ENCODE assay signal across 20 cellular contexts in the genomic region with DNA sequence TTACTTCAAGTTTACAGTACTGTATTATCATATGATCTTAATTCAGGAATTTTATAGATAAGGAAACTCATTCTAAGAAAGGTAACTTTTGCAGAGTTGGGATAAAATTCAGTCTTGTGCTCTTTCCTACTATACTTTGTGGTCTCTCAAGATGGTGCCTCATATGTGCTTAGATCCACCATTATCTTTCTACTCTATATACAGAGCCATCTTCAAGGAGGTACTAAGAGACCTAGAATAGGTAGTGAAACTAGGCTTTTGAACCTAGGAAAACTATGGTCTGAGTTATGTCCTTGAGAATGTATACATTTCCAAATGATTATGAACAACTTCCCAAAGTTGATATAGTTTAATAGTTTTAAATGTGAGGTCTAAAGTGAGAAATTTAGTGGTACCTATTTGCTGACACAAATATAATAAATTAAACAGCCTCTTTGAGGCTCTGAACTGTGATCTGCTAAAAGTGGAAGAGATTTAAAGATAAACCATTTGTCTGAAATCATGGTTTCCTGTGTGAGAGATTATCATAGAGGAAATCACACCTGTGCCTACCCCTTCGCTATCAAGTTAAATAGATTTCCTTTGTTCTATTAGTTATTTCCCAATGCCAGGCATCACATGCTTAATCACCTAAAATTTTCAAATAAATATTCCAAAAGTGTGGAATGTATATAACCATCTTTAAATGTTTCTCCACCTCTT. TPM values are rescaled to one million over a fixed set of nuclear protein-coding genes. Genes with fewer than 3 reads are reported as not detected.
DNase-seq lines count a peak whose midpoint lies in the region; ATAC-seq and TF ChIP-seq lines count a peak whose summit lies in the region.
"Had no signal": no experiment of that assay in that cellular context is flagged by ENCODE, and none has a peak within 500 bp of the region (broad histone marks: within the 10 kb centered on the region; RNA-seq: fewer than 3 reads in every experiment).

No MANE protein-coding gene starts in this region.

- no peaks in the 10 kb centered on the region for H3K9me2 ChIP-seq in MM.1S (replicated peaks; ENCODE audit: insufficient read depth, low read length)

- H3K9ac ChIP-seq in MM.1S (ENCODE audit: low read length): no peak overlapping the region
- H3K9ac ChIP-seq: BLaER1 had no signal

- H3K9me3 ChIP-seq in CD4-positive, CD25-positive, alpha-beta regulatory T cell (ENCODE audit: control insufficient read depth in 2 of 2, low read length in 2 of 2): no peaks in the 10 kb centered on the region
- no peaks in the 10 kb centered on the region for H3K9me3 ChIP-seq in MM.1S (replicated peaks; ENCODE audit: insufficient read depth, low read length)
- H3K9me3 ChIP-seq: BLaER1, SJCRH30 had no signal

- no peak for DNase-seq in activated CD4-positive, alpha-beta T cell treated with anti-CD3 and anti-CD28 coated beads, Interleukin-2, amount 10 ng/mL, durations not matched to agents 24 days and 14 days
- DNase-seq in activated CD4-positive, alpha-beta T cell treated with anti-CD3 and anti-CD28 coated beads for 48 hours: no peak
- peak in 2 of 3 donors; percentile 24 to 65 for DNase-seq in CD4-positive, CD25-positive, alpha-beta regulatory T cell
- peak; percentile 58 for DNase-seq in MM.1S
- peak; percentile 27 for DNase-seq in central memory CD4-positive, alpha-beta T cell
- DNase-seq in NCI-H69 (lab: John Stamatoyannopoulos, UW): no peak
- no peak for DNase-seq in effector CD8-positive, alpha-beta T cell (lab: John Stamatoyannopoulos, UW)
- no peak for DNase-seq in T1000 (lab: John Stamatoyannopoulos, UW)
- DNase-seq: DMS53, GDM1, NCI-H1092, NCI-H2227 treated with DMSO at 0.1 percent for 48 hours, NCI-H524 treated with DMSO at 0.1 percent for 48 hours, OCI-M1, SJCRH30 had no signal

- H3K9me3 Mint-ChIP-seq in activated CD4-positive, alpha-beta T cell treated with anti-CD3 and anti-CD28 coated beads, Interleukin-2, amount 10 ng/mL, durations not matched to agents 24 days and 14 days: no peaks in the 10 kb centered on the region
- peaks cover 0 to 2% (median 0%) of the 10 kb centered on the region in 7 donors for H3K9me3 Mint-ChIP-seq in CD4-positive, CD25-positive, alpha-beta regulatory T cell

- peaks cover 29% of the 10 kb centered on the region for H3K4me1 ChIP-seq in CD4-positive, CD25-positive, alpha-beta regulatory T cell (ENCODE audit: control insufficient read depth, insufficient read depth, low read length, poor library complexity, severe bottlenecking)
- H3K4me1 ChIP-seq in MM.1S (ENCODE audit: low read length): peaks cover 48% of the 10 kb centered on the region
- H3K4me1 ChIP-seq: BLaER1, SJCRH30 had no signal

- no peak overlapping the region for H3K27ac Mint-ChIP-seq in activated CD4-positive, alpha-beta T cell treated with anti-CD3 and anti-CD28 coated beads, Interleukin-2, amount 10 ng/mL, durations not matched to agents 24 days and 14 days
- H3K27ac Mint-ChIP-seq in CD4-positive, CD25-positive, alpha-beta regulatory T cell: no peak overlapping the region

- peak overlapping the region; percentile 37 for H3K4me2 ChIP-seq in MM.1S (ENCODE audit: low read depth, low read length)
- H3K4me2 ChIP-seq: BLaER1 had no signal

- intact Hi-C loops in activated CD4-positive, alpha-beta T cell treated with anti-CD3 and anti-CD28 coated beads, Interleukin-2, amount 10 ng/mL, durations not matched to agents 24 days and 14 days (cut with micrococcal nuclease): loop anchor here (10.0 kb wide), 2 partner anchors 61 to 271 kb away; no protein-coding TSS in a partner anchor

- H3F3A ChIP-seq in MM.1S (ENCODE audit: insufficient read depth, low read length): peaks cover 32% of the 10 kb centered on the region

- peak overlapping the region; percentile 28 for H3K27ac ChIP-seq in CD4-positive, CD25-positive, alpha-beta regulatory T cell (ENCODE audit: insufficient read depth, low read length, poor library complexity, severe bottlenecking)
- H3K27ac ChIP-seq in MM.1S (ENCODE audit: low read length): peak overlapping the region; percentile 67; the same call in 1 of the 2 replicates
- H3K27ac ChIP-seq: 22Rv1, BLaER1, HL-60, RWPE1, SJCRH30 had no signal

- H3K36me3 Mint-ChIP-seq in activated CD4-positive, alpha-beta T cell treated with anti-CD3 and anti-CD28 coated beads, Interleukin-2, amount 10 ng/mL, durations not matched to agents 24 days and 14 days (ENCODE audit: low read depth): peaks cover 66% of the 10 kb centered on the region
- H3K36me3 Mint-ChIP-seq in CD4-positive, CD25-positive, alpha-beta regulatory T cell: peaks cover 39% of the 10 kb centered on the region

- H4K20me1 ChIP-seq in MM.1S (ENCODE audit: insufficient read depth, low read length): no peaks in the 10 kb centered on the region
- H4K20me1 ChIP-seq: BLaER1 had no signal

- no peaks in the 10 kb centered on the region for H3K79me2 ChIP-seq in MM.1S (ENCODE audit: low read length)

- H3K4me1 Mint-ChIP-seq in activated CD4-positive, alpha-beta T cell treated with anti-CD3 and anti-CD28 coated beads, Interleukin-2, amount 10 ng/mL, durations not matched to agents 24 days and 14 days: peaks cover 37% of the 10 kb centered on the region
- peaks cover 27 to 52% (median 38%) of the 10 kb centered on the region in 4 donors for H3K4me1 Mint-ChIP-seq in CD4-positive, CD25-positive, alpha-beta regulatory T cell

- TF ChIP-seq CTCF in MM.1S (IDR thresholded peaks at IDR 0.05; ENCODE audit: low read length): no peak

- peak overlapping the region; percentile 34 for H3K4me3 Mint-ChIP-seq in activated CD4-positive, alpha-beta T cell treated with anti-CD3 and anti-CD28 coated beads, Interleukin-2, amount 10 ng/mL, durations not matched to agents 24 days and 14 days
- peak overlapping the region; percentile 1 to 48 (median 40) for H3K4me3 Mint-ChIP-seq in CD4-positive, CD25-positive, alpha-beta regulatory T cell

- H3K27me3 ChIP-seq in CD4-positive, CD25-positive, alpha-beta regulatory T cell (ENCODE audit: control insufficient read depth, insufficient read depth, low read length): no peaks in the 10 kb centered on the region
- H3K27me3 ChIP-seq in MM.1S (replicated peaks; ENCODE audit: insufficient read depth, low read length): no peaks in the 10 kb centered on the region
- H3K27me3 ChIP-seq: BLaER1, SJCRH30 had no signal

- ATAC-seq in CD4-positive, CD25-positive, alpha-beta regulatory T cell (ENCODE audit: low read depth in 2 of 2): peak in 1 of 2 donors; percentile 52
- ATAC-seq: K562 had no signal

- no peak overlapping the region for H2AFZ ChIP-seq in MM.1S (ENCODE audit: low read length)

- H3K36me3 ChIP-seq in CD4-positive, CD25-positive, alpha-beta regulatory T cell (ENCODE audit: control insufficient read depth, insufficient read depth, low read length): peaks cover 23% of the 10 kb centered on the region
- no peaks in the 10 kb centered on the region for H3K36me3 ChIP-seq in MM.1S (replicated peaks; ENCODE audit: insufficient read depth, low read length)

- H3K4me3 ChIP-seq in CD4-positive, CD25-positive, alpha-beta regulatory T cell (ENCODE audit: low read depth, low read length): peak overlapping the region; percentile 29
- H3K4me3 ChIP-seq in MM.1S (ENCODE audit: low read length): no peak overlapping the region
- H3K4me3 ChIP-seq: BLaER1, K562, SJCRH30 had no signal

- H3K27me3 Mint-ChIP-seq in activated CD4-positive, alpha-beta T cell treated with anti-CD3 and anti-CD28 coated beads, Interleukin-2, amount 10 ng/mL, durations not matched to agents 24 days and 14 days: no peaks in the 10 kb centered on the region
- H3K27me3 Mint-ChIP-seq in CD4-positive, CD25-positive, alpha-beta regulatory T cell: no peaks in the 10 kb centered on the region

RNA-seq across cellular contexts. Expression of a gene that starts 27.2 kb away (rescaled TPM):
- 69.7 and 72.1 TPM in 2 replicates for total RNA-seq in activated CD4-positive, alpha-beta T cell treated with anti-CD3 and anti-CD28 coated beads, Interleukin-2, amount 10 ng/mL, durations not matched to agents 24 days and 14 days
- total RNA-seq in CD4-positive, CD25-positive, alpha-beta regulatory T cell: 16.1 TPM
- 10 to 100 TPM; 68.7 to 91.9 (median 79.5) TPM for polyA plus RNA-seq in CD4-positive, CD25-positive, alpha-beta regulatory T cell

Comparison
In these comparisons a context has a peak if more than half of its experiments do, and no peak if none do; other contexts are left out.
1. DNase-seq: peak in CD4-positive, CD25-positive, alpha-beta regulatory T cell (2 of 3), MM.1S (single experiment) and central memory CD4-positive, alpha-beta T cell (single experiment); none in activated CD4-positive, alpha-beta T cell treated with anti-CD3 and anti-CD28 coated beads, Interleukin-2, amount 10 ng/mL, durations not matched to agents 24 days and 14 days (single experiment), activated CD4-positive, alpha-beta T cell treated with anti-CD3 and anti-CD28 coated beads for 48 hours (single experiment), NCI-H69 (single experiment), effector CD8-positive, alpha-beta T cell (single experiment) and T1000 (single experiment).